Comparison of ENCODE assay signal across 9 cellular contexts in the genomic region with DNA sequence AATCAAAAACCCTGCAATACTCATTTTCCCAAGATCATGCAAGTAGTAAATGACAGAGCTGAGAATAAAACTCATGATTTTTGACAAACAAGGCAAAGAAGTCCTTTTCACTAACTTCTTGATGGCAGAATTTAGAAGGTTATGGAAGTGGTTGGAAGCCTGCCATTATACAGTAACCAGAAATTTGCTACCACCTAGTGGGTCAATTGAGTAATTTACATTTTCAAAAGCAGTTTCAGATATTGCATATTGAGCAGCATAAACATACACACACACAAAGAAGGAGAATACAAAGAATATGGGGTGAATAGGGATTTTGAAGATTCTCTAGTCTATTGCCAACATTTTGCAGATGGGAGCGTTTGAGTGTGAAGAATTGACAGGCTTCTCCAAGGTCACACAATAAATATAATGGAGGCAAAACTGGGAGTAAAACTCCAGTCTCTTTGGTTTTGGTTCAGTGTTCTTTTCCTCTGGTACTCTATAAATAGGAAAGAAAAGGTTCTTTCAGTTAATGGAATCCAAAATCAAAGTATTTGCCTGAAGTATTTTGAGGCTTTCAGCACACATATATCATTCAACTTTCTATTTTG.
DNase-seq lines count a peak whose midpoint lies in the region; ATAC-seq, FAIRE-seq and TF ChIP-seq lines count a peak whose summit lies in the region.
"Had no signal": no experiment of that assay in that cellular context is flagged by ENCODE, and none has a peak within 500 bp of the region (broad histone marks: within the 10 kb centered on the region; RNA-seq: fewer than 3 reads in every experiment).

No MANE protein-coding gene starts in this region.

- no peak overlapping the region for H3K27ac Mint-ChIP-seq in activated naive CD4-positive, alpha-beta T cell treated with anti-CD3 and anti-CD28 coated beads for 36 hours
- H3K27ac Mint-ChIP-seq: activated naive CD8-positive, alpha-beta T cell treated with anti-CD3 and anti-CD28 coated beads, Interleukin-2, amount 10 ng/mL, durations not matched to agents 7 days and 5 days had no signal

- no peak for TF ChIP-seq EP300 in K562 (IDR thresholded peaks at IDR 0.05; ENCODE audit: low read length)

- DNase-seq in Right ventricle myocardium superior = no peak
- DNase-seq in cardiac septum (ENCODE audit: low spot score) = no peak
- peak; percentile 4 for DNase-seq in NCI-H2107 treated with DMSO at 0.1 percent for 48 hours (lab: John Stamatoyannopoulos, UW; ENCODE audit: unreplicated experiment)
- DNase-seq in K562 (ENCODE audit: extremely low read depth in 1 of 4, low spot score in 3 of 4) = peak; percentile 10 to 32 (median 18)
- no peak for DNase-seq in left lung
- no peak for DNase-seq in activated CD4-positive, alpha-beta T cell treated with anti-CD3 and anti-CD28 coated beads, Interleukin-2, amount 50 U/mL, for 48 hours
- no peak for DNase-seq in activated naive CD4-positive, alpha-beta T cell treated with anti-CD3 and anti-CD28 coated beads for 36 hours
- DNase-seq: activated naive CD8-positive, alpha-beta T cell treated with anti-CD3 and anti-CD28 coated beads, Interleukin-2, amount 10 ng/mL, durations not matched to agents 7 days and 5 days had no signal

- H3K4me1 ChIP-seq in K562 (replicated peaks in 1 of 2; ENCODE audit: control insufficient read depth in 2 of 2, insufficient read depth in 2 of 2, low read length in 2 of 2) = no peaks in the 10 kb centered on the region
- no peaks in the 10 kb centered on the region for H3K4me1 ChIP-seq in left lung

- ATAC-seq in Right ventricle myocardium superior (ENCODE audit: poor library complexity) (peak; percentile 51), HG02678 (IDR thresholded peaks at IDR 0.05; ENCODE audit: unreplicated experiment) (peak; percentile 62), K562 (peak; percentile 62), left lung (peak; percentile 72)

- peak; percentile 82 to 84 for TF ChIP-seq RAD21 in K562 (CRISPR knock-in tag; conservative IDR thresholded peaks at IDR 0.05 in 1 of 2, IDR thresholded peaks at IDR 0.05 in 1 of 2)

- no peaks in the 10 kb centered on the region for H3K27me3 Mint-ChIP-seq in activated naive CD4-positive, alpha-beta T cell treated with anti-CD3 and anti-CD28 coated beads for 36 hours (ENCODE audit: low read depth)

- CTCF ChIA-PET in K562 (lab: Yijun Ruan, JAX; ENCODE audit: low intra/inter-chr PET ratio) = interaction anchor here (1.2 to 2.1 kb wide), 4 partner anchors 484 to 1112 kb away, joined by 3 to 8 read pairs (median 6); no protein-coding TSS in a partner anchor
- CTCF ChIA-PET in activated naive CD4-positive, alpha-beta T cell treated with anti-CD3 and anti-CD28 coated beads for 36 hours (lab: Charles Lee) = no interaction called here

- no peaks in the 10 kb centered on the region for H3K9me3 Mint-ChIP-seq in activated naive CD4-positive, alpha-beta T cell treated with anti-CD3 and anti-CD28 coated beads for 36 hours
- H3K9me3 Mint-ChIP-seq: activated naive CD8-positive, alpha-beta T cell treated with anti-CD3 and anti-CD28 coated beads, Interleukin-2, amount 10 ng/mL, durations not matched to agents 7 days and 5 days had no signal

- H3K9me3 ChIP-seq in K562 (replicated peaks; ENCODE audit: control insufficient read depth, insufficient read depth, low read depth, low read length) (no peaks in the 10 kb centered on the region), left lung (no peaks in the 10 kb centered on the region)

- H3K27me3 ChIP-seq in K562 (ENCODE audit: control insufficient read depth in 2 of 2, insufficient read depth in 2 of 2, low read length in 2 of 2) = no peaks in the 10 kb centered on the region
- H3K27me3 ChIP-seq in left lung = no peaks in the 10 kb centered on the region

- no peaks in the 10 kb centered on the region for H3K79me2 ChIP-seq in K562 (ENCODE audit: control insufficient read depth, insufficient read depth, low read length)

- FAIRE-seq in K562 (lab: Jason Lieb, UNC) = peak; percentile 82

- H4K20me1 ChIP-seq in K562 (replicated peaks; ENCODE audit: control insufficient read depth, insufficient read depth, low read length) = no peaks in the 10 kb centered on the region

- H3K4me3 Mint-ChIP-seq in activated naive CD4-positive, alpha-beta T cell treated with anti-CD3 and anti-CD28 coated beads for 36 hours = no peak overlapping the region
- H3K4me3 Mint-ChIP-seq: activated naive CD8-positive, alpha-beta T cell treated with anti-CD3 and anti-CD28 coated beads, Interleukin-2, amount 10 ng/mL, durations not matched to agents 7 days and 5 days had no signal

- no TSS peak for BruUV-seq in K562 (replicated peaks; lab: Mats Ljungman, UMichigan)

- H3K4me2 ChIP-seq in K562 (ENCODE audit: insufficient read depth, low read length) = no peak overlapping the region

- POLR2A ChIA-PET in K562 (lab: Yijun Ruan, JAX) = no interaction called here

- no peaks in the 10 kb centered on the region for H3K36me3 Mint-ChIP-seq in activated naive CD4-positive, alpha-beta T cell treated with anti-CD3 and anti-CD28 coated beads for 36 hours (ENCODE audit: low read depth)
- H3K36me3 Mint-ChIP-seq: activated naive CD8-positive, alpha-beta T cell treated with anti-CD3 and anti-CD28 coated beads, Interleukin-2, amount 10 ng/mL, durations not matched to agents 7 days and 5 days had no signal

- no peak overlapping the region for H3K27ac ChIP-seq in K562 (ENCODE audit: extremely low read depth, low read depth, low read length)
- H3K27ac ChIP-seq in left lung = no peak overlapping the region

- WGBS in K562 (ENCODE audit: insufficient coverage, low coverage, missing lambda C conversion rate) = 0% methylated on average over 1 of the region's 1 CpG

- H3K9me1 ChIP-seq in K562 (ENCODE audit: control insufficient read depth, insufficient read depth, low read length) = no peaks in the 10 kb centered on the region

- intact Hi-C loops in Right ventricle myocardium superior (cut with DNase I) (loop anchor here (5.0 kb wide), 1 partner anchor 1061 kb away; no protein-coding TSS in a partner anchor), cardiac septum (cut with DNase I) (loop anchor here (5.0 to 10.0 kb wide), 2 partner anchors 531 to 1059 kb away; no protein-coding TSS in a partner anchor), K562 (cut with micrococcal nuclease) (loop anchor here (2.0 to 5.0 kb wide), 4 partner anchors 443 to 1061 kb away; no protein-coding TSS in a partner anchor), left lung (cut with DNase I) (no loop called here)
- intact Hi-C loops in activated naive CD4-positive, alpha-beta T cell treated with anti-CD3 and anti-CD28 coated beads for 36 hours (cut with micrococcal nuclease) = loop anchor here (1.0 to 10.0 kb wide), 6 partner anchors 149 to 1112 kb away; no protein-coding TSS in a partner anchor

- no peak overlapping the region for H3K9ac ChIP-seq in K562 (ENCODE audit: insufficient read depth in 1 of 2, low read depth in 2 of 2, low read length in 2 of 2)

- no peak overlapping the region for H2AFZ ChIP-seq in K562 (ENCODE audit: low read depth, low read length)

- H3K36me3 ChIP-seq in K562 (ENCODE audit: control insufficient read depth, insufficient read depth, low read length) = no peaks in the 10 kb centered on the region
- no peaks in the 10 kb centered on the region for H3K36me3 ChIP-seq in left lung

- H3K4me3 ChIP-seq in K562 (no peak overlapping the region), left lung (no peak overlapping the region)

- peak; percentile 35 to 73 (median 52); a peak in 5 of 6 replicates for TF ChIP-seq CTCF in K562 (IDR thresholded peaks at IDR 0.05 in 2 of 3, conservative IDR thresholded peaks at IDR 0.05 in 1 of 3; ENCODE audit: insufficient read depth in 2 of 3, low read depth in 1 of 3, low read length in 3 of 3)
- peak; percentile 29 to 57 for TF ChIP-seq CTCF in left lung (IDR thresholded peaks at IDR 0.05)

- in situ Hi-C loops in K562 (cut with MboI) = loop anchor here (25.0 kb wide), 2 partner anchors 451 to 1101 kb away; no protein-coding TSS in a partner anchor

- no peak for TF ChIP-seq POLR2A in K562 (conservative IDR thresholded peaks at IDR 0.05)

- H3K4me1 Mint-ChIP-seq in activated naive CD4-positive, alpha-beta T cell treated with anti-CD3 and anti-CD28 coated beads for 36 hours (ENCODE audit: low read depth) = no peaks in the 10 kb centered on the region
- H3K4me1 Mint-ChIP-seq: activated naive CD8-positive, alpha-beta T cell treated with anti-CD3 and anti-CD28 coated beads, Interleukin-2, amount 10 ng/mL, durations not matched to agents 7 days and 5 days had no signal

TF ChIP-seq in K562, 482 proteins besides CTCF, POLR2A, EP300 and RAD21 (continues in another document):
- no peak for TF ChIP-seq KLF13 (tag; IDR thresholded peaks at IDR 0.05; ENCODE audit: borderline replicate concordance, low read depth)
- TF ChIP-seq NFIC (IDR thresholded peaks at IDR 0.05) = peak; percentile 89
- no peak for TF ChIP-seq POLR2B (IDR thresholded peaks at IDR 0.05; ENCODE audit: low read depth, partially characterized antibody)

Comparison
In these comparisons a context has a peak if more than half of its experiments do, and no peak if none do; other contexts are left out.
1. DNase-seq: peak in NCI-H2107 treated with DMSO at 0.1 percent for 48 hours (single experiment) and K562 (4 of 4); none in Right ventricle myocardium superior (single experiment), cardiac septum (single experiment), left lung (0 of 2), activated CD4-positive, alpha-beta T cell treated with anti-CD3 and anti-CD28 coated beads, Interleukin-2, amount 50 U/mL, for 48 hours (0 of 2) and activated naive CD4-positive, alpha-beta T cell treated with anti-CD3 and anti-CD28 coated beads for 36 hours (single experiment).
2. intact Hi-C loops: an anchor here in Right ventricle myocardium superior (5.0 kb wide), cardiac septum (5.0 to 10.0 kb wide), K562 (2.0 to 5.0 kb wide) and activated naive CD4-positive, alpha-beta T cell treated with anti-CD3 and anti-CD28 coated beads for 36 hours (1.0 to 10.0 kb wide); none called in left lung.
3. Peak in every context shown above with its lines, with median percentiles within 50 percentile points of each other: ATAC-seq.